26 cellular contexts compared by ENCODE assay signal in the genomic region with DNA sequence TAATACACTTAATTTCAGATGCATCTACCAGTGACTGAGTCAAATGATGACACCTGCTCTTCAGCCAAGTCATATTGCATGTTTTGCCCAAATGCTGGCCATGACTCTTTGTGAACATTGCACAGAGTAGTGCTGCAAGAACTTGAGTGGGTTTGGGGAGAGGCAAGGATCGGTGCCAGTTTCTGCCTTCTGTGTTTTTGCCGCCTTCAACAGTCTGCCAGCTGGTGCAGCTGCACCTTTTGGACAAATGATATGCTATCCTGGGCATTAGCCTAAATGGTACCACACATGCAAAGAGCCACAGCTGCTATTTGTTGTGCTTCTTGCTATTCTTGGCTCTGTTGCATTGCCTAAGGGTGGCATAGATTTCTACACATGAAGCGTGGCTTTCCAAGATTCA.
"Had no signal": no experiment of that assay in that cellular context is flagged by ENCODE, and none has a peak within 500 bp of the region (broad histone marks: within the 10 kb centered on the region; RNA-seq: fewer than 3 reads in every experiment).

No MANE protein-coding gene starts in this region.

- H3K27ac ChIP-seq: esophagus muscularis mucosa, heart right ventricle, pancreas, right atrium auricular region, stomach, tibial artery, WERI-Rb-1 had no signal

- H3K27me3 Mint-ChIP-seq: activated CD4-positive, alpha-beta memory T cell treated with anti-CD3 and anti-CD28 coated beads for 36 hours; stimulated activated naive B cell treated with anti-CD40 and anti-IgM and Interleukin-4, amounts not matched to agents 10 μg/mL and 1 μg/mL and 100 μg/mL, for 72 hours had no signal

- H3K4me3 Mint-ChIP-seq: activated CD4-positive, alpha-beta memory T cell treated with anti-CD3 and anti-CD28 coated beads for 36 hours; activated naive CD4-positive, alpha-beta T cell treated with anti-CD3 and anti-CD28 coated beads for 36 hours; activated naive CD8-positive, alpha-beta T cell treated with anti-CD3 and anti-CD28 coated beads, Interleukin-2, amount 10 ng/mL, durations not matched to agents 7 days and 5 days; activated T-helper 1 cell treated with anti-CD3 and anti-CD28 coated beads, Interleukin-12 subunit alpha, Interleukin-12 subunit beta, Interleukin-2, Interleukin-4 antibody, amounts not matched to agents 30 ng/mL and 10 ng/mL and 1 ng/mL, durations not matched to agents 14 hours and 24 hours and 36 hours; endodermal cell; mesothelial cell of epicardium; naive thymus-derived CD8-positive, alpha-beta T cell; neural crest cell; stimulated activated naive B cell treated with anti-CD40 and anti-IgM and Interleukin-4, amounts not matched to agents 10 μg/mL and 1 μg/mL and 100 μg/mL, for 72 hours had no signal

- H3K4me1 Mint-ChIP-seq: activated naive CD8-positive, alpha-beta T cell treated with anti-CD3 and anti-CD28 coated beads, Interleukin-2, amount 10 ng/mL, durations not matched to agents 7 days and 5 days; endodermal cell had no signal

- H3K36me3 Mint-ChIP-seq: activated CD4-positive, alpha-beta memory T cell treated with anti-CD3 and anti-CD28 coated beads for 36 hours; activated naive CD8-positive, alpha-beta T cell treated with anti-CD3 and anti-CD28 coated beads, Interleukin-2, amount 10 ng/mL, durations not matched to agents 7 days and 5 days; mesothelial cell of epicardium; naive thymus-derived CD8-positive, alpha-beta T cell had no signal

- H3K36me3 ChIP-seq: esophagus muscularis mucosa, heart right ventricle, pancreas, right atrium auricular region, stomach, tibial artery, WERI-Rb-1 had no signal

- H3K27ac Mint-ChIP-seq: activated CD4-positive, alpha-beta memory T cell treated with anti-CD3 and anti-CD28 coated beads for 36 hours; activated naive CD4-positive, alpha-beta T cell treated with anti-CD3 and anti-CD28 coated beads for 36 hours; activated naive CD8-positive, alpha-beta T cell treated with anti-CD3 and anti-CD28 coated beads, Interleukin-2, amount 10 ng/mL, durations not matched to agents 7 days and 5 days; activated T-helper 1 cell treated with anti-CD3 and anti-CD28 coated beads, Interleukin-12 subunit alpha, Interleukin-12 subunit beta, Interleukin-2, Interleukin-4 antibody, amounts not matched to agents 30 ng/mL and 10 ng/mL and 1 ng/mL, durations not matched to agents 14 hours and 24 hours and 36 hours; endodermal cell; mesothelial cell of epicardium; naive thymus-derived CD8-positive, alpha-beta T cell; stimulated activated naive B cell treated with anti-CD40 and anti-IgM and Interleukin-4, amounts not matched to agents 10 μg/mL and 1 μg/mL and 100 μg/mL, for 72 hours had no signal

- H3K4me1 ChIP-seq: esophagus muscularis mucosa, pancreas, stomach had no signal

- H3K27me3 ChIP-seq: esophagus muscularis mucosa, heart right ventricle, pancreas, right atrium auricular region, stomach, tibial artery had no signal

- H3K4me3 ChIP-seq: esophagus muscularis mucosa, heart right ventricle, pancreas, right atrium auricular region, stomach, tibial artery had no signal

- H3K9me3 ChIP-seq: esophagus muscularis mucosa, heart right ventricle, pancreas, right atrium auricular region, stomach, tibial artery had no signal

- H3K9me3 Mint-ChIP-seq: activated CD4-positive, alpha-beta memory T cell treated with anti-CD3 and anti-CD28 coated beads for 36 hours; activated naive CD4-positive, alpha-beta T cell treated with anti-CD3 and anti-CD28 coated beads for 36 hours; activated naive CD8-positive, alpha-beta T cell treated with anti-CD3 and anti-CD28 coated beads, Interleukin-2, amount 10 ng/mL, durations not matched to agents 7 days and 5 days; activated T-helper 1 cell treated with anti-CD3 and anti-CD28 coated beads, Interleukin-12 subunit alpha, Interleukin-12 subunit beta, Interleukin-2, Interleukin-4 antibody, amounts not matched to agents 30 ng/mL and 10 ng/mL and 1 ng/mL, durations not matched to agents 14 hours and 24 hours and 36 hours; endodermal cell had no signal

- DNase-seq: activated CD4-positive, alpha-beta memory T cell treated with anti-CD3 and anti-CD28 coated beads for 36 hours; activated CD4-positive, alpha-beta T cell treated with anti-CD3 and anti-CD28 coated beads for 48 hours; activated CD8-positive, alpha-beta memory T cell treated with anti-CD3 and anti-CD28 coated beads, Interleukin-2, amount 50 U/mL, for 4 hours; activated effector memory CD4-positive, alpha-beta T cell treated with anti-CD3 and anti-CD28 coated beads, Interleukin-2, amount 50 U/mL, for 16 hours; activated naive CD4-positive, alpha-beta T cell treated with anti-CD3 and anti-CD28 coated beads for 36 hours; activated naive CD8-positive, alpha-beta T cell treated with anti-CD3 and anti-CD28 coated beads, Interleukin-2, amount 10 ng/mL, durations not matched to agents 7 days and 5 days; activated T-cell treated with anti-CD3 and anti-CD28 coated beads, Interleukin-2, amount 50 U/mL, for 1 hour; caudate nucleus; endodermal cell; foreskin melanocyte; heart right ventricle; naive thymus-derived CD8-positive, alpha-beta T cell; nucleus accumbens; pancreas; stimulated activated CD4-positive, alpha-beta T cell treated with anti-CD3 and anti-CD28 coated beads, Interleukin-15, amount 100 ng/mL, for 24 hours; stimulated activated CD4-positive, alpha-beta T cell treated with anti-CD3 and anti-CD28 coated beads, Interleukin-2, amount 100 ng/mL, for 24 hours; stimulated activated naive B cell treated with anti-CD40 and anti-IgM and Interleukin-4, amounts not matched to agents 10 μg/mL and 1 μg/mL and 100 μg/mL, for 72 hours; stomach; T-helper 9 cell; tibial artery; WERI-Rb-1 had no signal
